ENCODE assay signal across 8 cellular contexts in genomic region chr12:96035283-96036236, GRCh38. TPM values are rescaled to one million over a fixed set of nuclear protein-coding genes. Genes with fewer than 3 reads are reported as not detected.
DNase-seq lines count a peak whose midpoint lies in the region; ATAC-seq and TF ChIP-seq lines count a peak whose summit lies in the region.

TSS of gene LTA4H (minus strand) at chr12:96035587. CDS start at chr12:96035519, 68 bp downstream.

- CTCF ChIA-PET in Panc1 (lab: Charles Lee), result interaction anchor here (0.6 kb wide), 2 partner anchors 178 to 475 kb away, joined by 3 read pairs; no protein-coding TSS in a partner anchor

- in situ Hi-C loops in Panc1 (cut with HindIII; ENCODE audit: low pct_unique_long_range_greater_than_20kb, low sequenced_read_pairs), result no loop called here

- POLR2A ChIA-PET in Panc1 (lab: Charles Lee), result interaction anchor here (0.6 kb wide), 1 partner anchor 444 kb away, joined by 3 read pairs; no protein-coding TSS in a partner anchor

- no peak for TF ChIP-seq CTCF in KMS-11 (conservative IDR thresholded peaks at IDR 0.05; ENCODE audit: low read depth, low read length)
- TF ChIP-seq CTCF in Panc1 (IDR thresholded peaks at IDR 0.05), result no peak
- TF ChIP-seq CTCF in esophagus squamous epithelium (IDR thresholded peaks at IDR 0.05), result peak in 1 of 6 experiments; percentile 12

- H3K27me3 ChIP-seq in KMS-11 (ENCODE audit: insufficient read depth, low read depth), result no peaks in the 10 kb centered on the region
- H3K27me3 ChIP-seq in Panc1 (ENCODE audit: control insufficient read depth, insufficient read depth, low read length), result no peaks in the 10 kb centered on the region
- H3K27me3 ChIP-seq in esophagus squamous epithelium, result no peaks in the 10 kb centered on the region
- H3K27me3 ChIP-seq in muscle layer of duodenum (ENCODE audit: low read depth, low read length), result no peaks in the 10 kb centered on the region

- DNase-seq in DMS79 treated with DMSO at 0.1 percent for 48 hours (lab: John Stamatoyannopoulos, UW), result peak; percentile 99
- DNase-seq in Panc1 (ENCODE audit: low read depth, low spot score), result peak; percentile 97
- peak; percentile 95 for DNase-seq in activated T-cell treated with anti-CD3 and anti-CD28 coated beads, Interleukin-2, amount 50 U/mL, for 4 hours
- peak; percentile 94 for DNase-seq in esophagus squamous epithelium (lab: John Stamatoyannopoulos, UW)
- peak; percentile 93 to 96 for DNase-seq in stimulated activated CD8-positive, alpha-beta memory T cell treated with anti-CD3 and anti-CD28 coated beads, Interleukin-7, amount 100 ng/mL, for 4 hours (ENCODE audit: low read depth in 2 of 2)

- H3K27ac ChIP-seq in KMS-11 (peak within 1 kb of the TSS; percentile 19; the same call in 1 of the 2 replicates), Panc1 (ENCODE audit: low read length) (peak within 1 kb of the TSS; percentile 84), esophagus squamous epithelium (peak within 1 kb of the TSS; percentile 76 to 92 (median 88)), muscle layer of duodenum (ENCODE audit: low read length) (peak within 1 kb of the TSS; percentile 87)

- no peaks in the 10 kb centered on the region for H4K20me1 ChIP-seq in KMS-11 (ENCODE audit: insufficient read depth)

- H3K9ac ChIP-seq in KMS-11, result peak within 1 kb of the TSS; percentile 42; the same call in 1 of the 2 replicates

- H3K9me3 ChIP-seq in Panc1 (ENCODE audit: control insufficient read depth, insufficient read depth, low read depth, low read length) (no peaks in the 10 kb centered on the region), esophagus squamous epithelium (no peaks in the 10 kb centered on the region), muscle layer of duodenum (ENCODE audit: control insufficient read depth in 1 of 2, low read length in 2 of 2) (no peaks in the 10 kb centered on the region)

- H3K36me3 ChIP-seq in KMS-11 (ENCODE audit: insufficient read depth) (no peaks in the 10 kb centered on the region), Panc1 (ENCODE audit: control insufficient read depth, insufficient read depth, low read length) (no peaks in the 10 kb centered on the region), esophagus squamous epithelium (no peaks in the 10 kb centered on the region), muscle layer of duodenum (ENCODE audit: control insufficient read depth in 1 of 2, insufficient read depth in 2 of 2, low read length in 2 of 2) (no peaks in the 10 kb centered on the region)

- ATAC-seq in GM21786 (IDR thresholded peaks at IDR 0.05; ENCODE audit: unreplicated experiment), result peak; percentile 87
- peak; percentile 97 for ATAC-seq in Panc1
- ATAC-seq in activated T-cell treated with anti-CD3 and anti-CD28 coated beads, Interleukin-2, amount 50 U/mL, for 4 hours, result peak; percentile 96 to 97

- intact Hi-C loops in Panc1 (cut with micrococcal nuclease; ENCODE audit: unreplicated experiment) (no loop called here), esophagus squamous epithelium (cut with DNase I) (no loop called here)

- TF ChIP-seq POLR2A in esophagus squamous epithelium (IDR thresholded peaks at IDR 0.05), result peak in 3 of 4 donors; percentile 70 to 90 (median 82)

- 1% methylated on average over 36 to 42 of the region's 55 CpGs for WGBS in esophagus squamous epithelium, 2 donors

- no peaks in the 10 kb centered on the region for H3K27me3 Mint-ChIP-seq in activated T-cell treated with anti-CD3 and anti-CD28 coated beads, Interleukin-2, amount 50 U/mL, for 4 hours (ENCODE audit: low read depth)

- no peak within 1 kb of the TSS for H3K4me3 Mint-ChIP-seq in activated T-cell treated with anti-CD3 and anti-CD28 coated beads, Interleukin-2, amount 50 U/mL, for 4 hours

- no TSS peak for BruUV-seq in Panc1 (replicated peaks; lab: Mats Ljungman, UMichigan)

- H3K4me2 ChIP-seq in KMS-11, result peak within 1 kb of the TSS; percentile 76

- H3K4me3 ChIP-seq in KMS-11 (IDR thresholded peaks at IDR 0.05; ENCODE audit: insufficient read depth, low read depth, low read length), result no peak within 1 kb of the TSS
- peak within 1 kb of the TSS; percentile 72 to 91 for H3K4me3 ChIP-seq in Panc1 (ENCODE audit: low read depth in 2 of 2, low read length in 2 of 2)
- H3K4me3 ChIP-seq in esophagus squamous epithelium, result peak within 1 kb of the TSS; percentile 51 to 98 (median 76)
- peak within 1 kb of the TSS; percentile 84 to 98 for H3K4me3 ChIP-seq in muscle layer of duodenum (ENCODE audit: low read depth in 1 of 2, low read length in 2 of 2)

- H3K4me1 ChIP-seq in KMS-11 (ENCODE audit: low read depth, poor library complexity, severe bottlenecking) (peaks cover 10% of the 10 kb centered on the region), Panc1 (ENCODE audit: control insufficient read depth, insufficient read depth, low read length) (peaks cover 10% of the 10 kb centered on the region; the same call in 1 of the 2 replicates), esophagus squamous epithelium (peaks cover 0 to 36% (median 22%) of the 10 kb centered on the region in 3 donors), muscle layer of duodenum (ENCODE audit: control insufficient read depth in 1 of 2, insufficient read depth in 2 of 2, low read length in 2 of 2) (peaks cover 6 to 20% of the 10 kb centered on the region in 2 donors)

- peaks cover 2% of the 10 kb centered on the region for H3K36me3 Mint-ChIP-seq in activated T-cell treated with anti-CD3 and anti-CD28 coated beads, Interleukin-2, amount 50 U/mL, for 4 hours (ENCODE audit: insufficient read depth)

- H3K4me1 Mint-ChIP-seq in activated T-cell treated with anti-CD3 and anti-CD28 coated beads, Interleukin-2, amount 50 U/mL, for 4 hours (ENCODE audit: low read depth), result peaks cover 16% of the 10 kb centered on the region

- H3K9me3 Mint-ChIP-seq in activated T-cell treated with anti-CD3 and anti-CD28 coated beads, Interleukin-2, amount 50 U/mL, for 4 hours, result no peaks in the 10 kb centered on the region

- peak within 1 kb of the TSS; percentile 94 for H2AFZ ChIP-seq in KMS-11 (ENCODE audit: low read depth)

- H3K79me2 ChIP-seq in KMS-11 (ENCODE audit: insufficient read depth, low read depth), result peaks cover 13% of the 10 kb centered on the region; the same call in 1 of the 2 replicates

RNA-seq across cellular contexts. Expression of gene LTA4H, which starts in this region (rescaled TPM):
- 59.6 TPM for total RNA-seq in Panc1 (2021; ENCODE audit: unreplicated experiment)
- polyA plus RNA-seq in Panc1 (2012; ENCODE audit: insufficient read length), result 50.9 TPM
- 10 to 100 TPM; 65.1 to 82.7 (median 78.7) TPM for total RNA-seq in activated T-cell treated with anti-CD3 and anti-CD28 coated beads, Interleukin-2, amount 50 U/mL, for 4 hours
- 100 to 1,000 TPM; 105 to 235 (median 123) TPM for total RNA-seq in esophagus squamous epithelium

Comparison
In these comparisons a context has a peak if more than half of its experiments do, and no peak if none do; other contexts are left out.
1. H3K27ac ChIP-seq: peak in every context shown above with its lines; median percentile 88 in esophagus squamous epithelium; 87 in muscle layer of duodenum; 84 in Panc1; 19 in KMS-11.